23 cellular contexts compared by ENCODE assay signal in the genomic region with DNA sequence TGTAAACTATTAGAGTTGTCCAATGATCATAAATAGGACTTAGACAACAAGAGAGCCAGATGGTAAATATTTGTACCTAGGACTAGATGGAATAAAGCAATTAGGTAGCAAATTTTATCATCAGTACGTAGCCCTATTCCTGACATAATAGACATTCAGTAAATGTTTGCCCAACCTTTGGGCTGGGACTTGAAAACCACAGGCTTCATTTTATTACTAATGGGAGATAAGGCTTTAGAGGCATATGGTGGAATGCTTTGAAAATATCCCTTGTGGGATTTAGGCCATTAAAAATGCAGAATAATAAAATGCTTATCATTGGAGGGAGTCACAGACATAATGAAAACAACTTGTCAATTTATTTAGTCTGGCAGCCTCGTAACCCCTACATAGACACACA.
"Had no signal": no experiment of that assay in that cellular context is flagged by ENCODE, and none has a peak within 500 bp of the region (broad histone marks: within the 10 kb centered on the region; RNA-seq: fewer than 3 reads in every experiment).

No MANE protein-coding gene starts in this region.

- ATAC-seq: activated T-helper 17 cell treated with anti-CD3 and anti-CD28 coated beads, Interleukin-2, amount 50 U/mL, for 72 hours; esophagus mucosa; gastrocnemius medialis; left ventricle myocardium superior; mucosa of descending colon; right cardiac atrium; stimulated activated naive CD8-positive, alpha-beta T cell treated with anti-CD3 and anti-CD28 coated beads, Interleukin-15, amount 100 ng/mL, for 72 hours; WTC11 had no signal

- H3K9me3 ChIP-seq: gastrocnemius medialis, mucosa of descending colon, suprapubic skin, transverse colon, vagina had no signal

- DNase-seq: activated CD4-positive, alpha-beta memory T cell treated with anti-CD3 and anti-CD28 coated beads, Interleukin-2, amount 10 ng/mL, durations not matched to agents 7 days and 5 days; activated CD4-positive, alpha-beta T cell treated with anti-CD3 and anti-CD28 coated beads for 48 hours; activated naive CD4-positive, alpha-beta T cell; activated T-cell treated with anti-CD3 and anti-CD28 coated beads, Interleukin-2, amount 50 U/mL, for 1 hour; anterior cingulate cortex; brain microvascular endothelial cell; effector CD4-positive, alpha-beta T cell; gastrocnemius medialis; head of caudate nucleus; left ventricle myocardium superior; mucosa of descending colon; naive B cell; right cardiac atrium; stimulated activated CD4-positive, alpha-beta T cell treated with anti-CD3 and anti-CD28 coated beads, Interleukin-4, amount 100 ng/mL, for 1 hour; stimulated activated naive CD8-positive, alpha-beta T cell treated with anti-CD3 and anti-CD28 coated beads, Interleukin-15, amount 100 ng/mL, for 72 hours; transverse colon had no signal

- H3K4me1 ChIP-seq: gastrocnemius medialis, suprapubic skin, transverse colon, vagina had no signal

- H3K36me3 ChIP-seq: brain microvascular endothelial cell, gastrocnemius medialis, suprapubic skin, transverse colon, vagina had no signal

- H3K4me3 ChIP-seq: coronary artery, gastrocnemius medialis, mucosa of descending colon, skin epidermis, suprapubic skin, transverse colon, vagina had no signal

- H3K27me3 ChIP-seq: brain microvascular endothelial cell, gastrocnemius medialis, suprapubic skin, transverse colon, vagina had no signal

- H3K27ac ChIP-seq: brain microvascular endothelial cell, coronary artery, gastrocnemius medialis, skin epidermis, suprapubic skin, transverse colon, vagina had no signal
